23 cellular contexts compared by ENCODE assay signal in genomic region chrX:139121616-139122286, GRCh38.
A peak's percentile ranks its signal among the peaks of the same experiment; 100 is the strongest.
DNase-seq lines count a peak whose midpoint lies in the region; ATAC-seq and TF ChIP-seq lines count a peak whose summit lies in the region.
"Had no signal": no experiment of that assay in that cellular context is flagged by ENCODE, and none has a peak within 500 bp of the region (broad histone marks: within the 10 kb centered on the region; RNA-seq: fewer than 3 reads in every experiment).

No MANE protein-coding gene starts in this region.

- no peaks in the 10 kb centered on the region for H3F3A ChIP-seq in smooth muscle cell (ENCODE audit: low read depth)

- no peak overlapping the region for H3K4me2 ChIP-seq in smooth muscle cell

- H3K27me3 ChIP-seq in H7 (ENCODE audit: control insufficient read depth, insufficient read depth, low read length) (peaks cover 2% of the 10 kb centered on the region; the same call in 1 of the 2 replicates), smooth muscle cell (ENCODE audit: low read depth) (no peaks in the 10 kb centered on the region)
- H3K27me3 ChIP-seq: BE2C had no signal

- no peaks in the 10 kb centered on the region for H3K36me3 ChIP-seq in H7 (replicated peaks; ENCODE audit: control insufficient read depth, insufficient read depth, low read length)
- no peaks in the 10 kb centered on the region for H3K36me3 ChIP-seq in smooth muscle cell (ENCODE audit: low read depth)
- H3K36me3 ChIP-seq: BE2C had no signal

- 59% methylated on average over 4 of the region's 4 CpGs for WGBS in smooth muscle cell (ENCODE audit: low lambda C conversion rate)

- no peak overlapping the region for H3K4me3 Mint-ChIP-seq in WTC11
- no peak overlapping the region for H3K4me3 Mint-ChIP-seq in glutamatergic neuron (ENCODE audit: unreplicated experiment)
- H3K4me3 Mint-ChIP-seq: CD14-positive monocyte; CD8-positive, alpha-beta memory T cell had no signal

- no peaks in the 10 kb centered on the region for H3K4me1 ChIP-seq in smooth muscle cell (ENCODE audit: low read depth)
- H3K4me1 ChIP-seq: BE2C had no signal

- no peaks in the 10 kb centered on the region for H3K79me2 ChIP-seq in smooth muscle cell (ENCODE audit: low read depth)

- peak; percentile 63 for ATAC-seq in WTC11
- ATAC-seq: HCT116, Panc1 had no signal

- H3K27ac Mint-ChIP-seq in WTC11 (no peak overlapping the region), glutamatergic neuron (ENCODE audit: unreplicated experiment) (no peak overlapping the region)
- H3K27ac Mint-ChIP-seq: CD14-positive monocyte; CD8-positive, alpha-beta memory T cell had no signal

- no peaks in the 10 kb centered on the region for H4K20me1 ChIP-seq in smooth muscle cell (ENCODE audit: low read depth)

- H3K4me3 ChIP-seq in H7 (ENCODE audit: insufficient read depth, low read depth, low read length), result no peak overlapping the region
- H3K4me3 ChIP-seq in smooth muscle cell, result no peak overlapping the region

- no peak overlapping the region for H2AFZ ChIP-seq in smooth muscle cell (ENCODE audit: low read depth)

- POLR2A ChIA-PET in WTC11 (lab: Charles Lee), result no interaction called here

- no peak overlapping the region for H3K27ac ChIP-seq in smooth muscle cell (ENCODE audit: low read depth)

- TF ChIP-seq CTCF in WTC11 (IDR thresholded peaks at IDR 0.05), result no peak
- no peak for TF ChIP-seq CTCF in smooth muscle cell (IDR thresholded peaks at IDR 0.05; ENCODE audit: borderline replicate concordance, insufficient read depth, poor library complexity, severe bottlenecking)
- TF ChIP-seq CTCF in glutamatergic neuron (IDR thresholded peaks at IDR 0.05; ENCODE audit: partially characterized antibody, unreplicated experiment), result no peak

- H3K9me3 ChIP-seq in smooth muscle cell (replicated peaks; ENCODE audit: low read depth), result no peaks in the 10 kb centered on the region
- H3K9me3 ChIP-seq: BE2C had no signal

- H3K4me1 Mint-ChIP-seq in WTC11, result peaks cover 13% of the 10 kb centered on the region
- H3K4me1 Mint-ChIP-seq in glutamatergic neuron (ENCODE audit: low read depth, unreplicated experiment), result no peaks in the 10 kb centered on the region
- H3K4me1 Mint-ChIP-seq: CD8-positive, alpha-beta memory T cell had no signal

- H3K27me3 Mint-ChIP-seq in WTC11 (ENCODE audit: low read depth) (peaks cover 32% of the 10 kb centered on the region), glutamatergic neuron (ENCODE audit: unreplicated experiment) (peaks cover 2% of the 10 kb centered on the region)

- CTCF ChIA-PET in WTC11 (lab: Charles Lee), result no interaction called here

- H3K36me3 Mint-ChIP-seq in WTC11, result no peaks in the 10 kb centered on the region
- no peaks in the 10 kb centered on the region for H3K36me3 Mint-ChIP-seq in glutamatergic neuron (ENCODE audit: unreplicated experiment)
- H3K36me3 Mint-ChIP-seq: CD14-positive monocyte; CD8-positive, alpha-beta memory T cell had no signal

- no peak overlapping the region for H3K9ac ChIP-seq in smooth muscle cell (ENCODE audit: low read depth)

- DNase-seq in H7 (peak; percentile 6), WTC11 (ENCODE audit: low spot score) (no peak), iPS-NIHi11 (ENCODE audit: low spot score) (peak; percentile 8), smooth muscle cell (lab: John Stamatoyannopoulos, UW; ENCODE audit: unreplicated experiment) (no peak), glutamatergic neuron (no peak), globus pallidus (ENCODE audit: low spot score) (no peak), kidney glomerular epithelial cell (lab: John Stamatoyannopoulos, UW) (no peak)
- DNase-seq: BE2C; CD8-positive, alpha-beta memory T cell; DMS 273 treated with DMSO at 0.1 percent for 48 hours; DMS79; GOT3; NCI-H1092; NCI-H1417 treated with DMSO at 0.1 percent for 48 hours; NCI-H1694 treated with DMSO at 0.1 percent for 48 hours; NCI-H2081; NCI-H226; NCI-H510A; NCI-H69; SHP77 treated with DMSO at 0.1 percent for 48 hours had no signal

- H3K9me3 Mint-ChIP-seq in WTC11 (peaks cover 13% of the 10 kb centered on the region), glutamatergic neuron (ENCODE audit: unreplicated experiment) (no peaks in the 10 kb centered on the region)
- H3K9me3 Mint-ChIP-seq: CD8-positive, alpha-beta memory T cell had no signal

TF ChIP-seq in WTC11, 78 proteins besides CTCF, POLR2A, EP300 and RAD21 (continues in another document):
- TF ChIP-seq CDX4 (CRISPR knock-in tag; IDR thresholded peaks at IDR 0.05; ENCODE audit: borderline replicate concordance) (no peak), ZBTB21 (CRISPR knock-in tag; IDR thresholded peaks at IDR 0.05; ENCODE audit: borderline replicate concordance) (no peak), JAZF1 (CRISPR knock-in tag; IDR thresholded peaks at IDR 0.05) (no peak), ATF1 (CRISPR knock-in tag; IDR thresholded peaks at IDR 0.05) (no peak), ZMAT4 (CRISPR knock-in tag; IDR thresholded peaks at IDR 0.05) (no peak), KAT7 (CRISPR knock-in tag; IDR thresholded peaks at IDR 0.05; ENCODE audit: borderline replicate concordance) (no peak), FOXP4 (CRISPR knock-in tag; IDR thresholded peaks at IDR 0.05) (no peak), ESRRA (CRISPR knock-in tag; IDR thresholded peaks at IDR 0.05; ENCODE audit: borderline replicate concordance) (no peak), RORB (CRISPR knock-in tag; IDR thresholded peaks at IDR 0.05) (no peak)
- TF ChIP-seq, protein P1, sequence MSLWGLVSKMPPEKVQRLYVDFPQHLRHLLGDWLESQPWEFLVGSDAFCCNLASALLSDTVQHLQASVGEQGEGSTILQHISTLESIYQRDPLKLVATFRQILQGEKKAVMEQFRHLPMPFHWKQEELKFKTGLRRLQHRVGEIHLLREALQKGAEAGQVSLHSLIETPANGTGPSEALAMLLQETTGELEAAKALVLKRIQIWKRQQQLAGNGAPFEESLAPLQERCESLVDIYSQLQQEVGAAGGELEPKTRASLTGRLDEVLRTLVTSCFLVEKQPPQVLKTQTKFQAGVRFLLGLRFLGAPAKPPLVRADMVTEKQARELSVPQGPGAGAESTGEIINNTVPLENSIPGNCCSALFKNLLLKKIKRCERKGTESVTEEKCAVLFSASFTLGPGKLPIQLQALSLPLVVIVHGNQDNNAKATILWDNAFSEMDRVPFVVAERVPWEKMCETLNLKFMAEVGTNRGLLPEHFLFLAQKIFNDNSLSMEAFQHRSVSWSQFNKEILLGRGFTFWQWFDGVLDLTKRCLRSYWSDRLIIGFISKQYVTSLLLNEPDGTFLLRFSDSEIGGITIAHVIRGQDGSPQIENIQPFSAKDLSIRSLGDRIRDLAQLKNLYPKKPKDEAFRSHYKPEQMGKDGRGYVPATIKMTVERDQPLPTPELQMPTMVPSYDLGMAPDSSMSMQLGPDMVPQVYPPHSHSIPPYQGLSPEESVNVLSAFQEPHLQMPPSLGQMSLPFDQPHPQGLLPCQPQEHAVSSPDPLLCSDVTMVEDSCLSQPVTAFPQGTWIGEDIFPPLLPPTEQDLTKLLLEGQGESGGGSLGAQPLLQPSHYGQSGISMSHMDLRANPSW (CRISPR knock-in tag; conservative IDR thresholded peaks at IDR 0.05; ENCODE audit: low read depth), result no peak
- TF ChIP-seq, protein P2, sequence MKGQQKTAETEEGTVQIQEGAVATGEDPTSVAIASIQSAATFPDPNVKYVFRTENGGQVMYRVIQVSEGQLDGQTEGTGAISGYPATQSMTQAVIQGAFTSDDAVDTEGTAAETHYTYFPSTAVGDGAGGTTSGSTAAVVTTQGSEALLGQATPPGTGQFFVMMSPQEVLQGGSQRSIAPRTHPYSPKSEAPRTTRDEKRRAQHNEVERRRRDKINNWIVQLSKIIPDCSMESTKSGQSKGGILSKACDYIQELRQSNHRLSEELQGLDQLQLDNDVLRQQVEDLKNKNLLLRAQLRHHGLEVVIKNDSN (CRISPR knock-in tag; IDR thresholded peaks at IDR 0.05), result no peak
- TF ChIP-seq, protein P3, sequence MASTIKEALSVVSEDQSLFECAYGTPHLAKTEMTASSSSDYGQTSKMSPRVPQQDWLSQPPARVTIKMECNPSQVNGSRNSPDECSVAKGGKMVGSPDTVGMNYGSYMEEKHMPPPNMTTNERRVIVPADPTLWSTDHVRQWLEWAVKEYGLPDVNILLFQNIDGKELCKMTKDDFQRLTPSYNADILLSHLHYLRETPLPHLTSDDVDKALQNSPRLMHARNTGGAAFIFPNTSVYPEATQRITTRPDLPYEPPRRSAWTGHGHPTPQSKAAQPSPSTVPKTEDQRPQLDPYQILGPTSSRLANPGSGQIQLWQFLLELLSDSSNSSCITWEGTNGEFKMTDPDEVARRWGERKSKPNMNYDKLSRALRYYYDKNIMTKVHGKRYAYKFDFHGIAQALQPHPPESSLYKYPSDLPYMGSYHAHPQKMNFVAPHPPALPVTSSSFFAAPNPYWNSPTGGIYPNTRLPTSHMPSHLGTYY (CRISPR knock-in tag; IDR thresholded peaks at IDR 0.05), result no peak

Comparison
In these comparisons a context has a peak if more than half of its experiments do, and no peak if none do; other contexts are left out.
1. DNase-seq: peak in H7 (single experiment) and iPS-NIHi11 (single experiment); none in WTC11 (single experiment), smooth muscle cell (single experiment), glutamatergic neuron (single experiment), globus pallidus (single experiment) and kidney glomerular epithelial cell (single experiment).